10 cellular contexts compared by ENCODE assay signal in the genomic region with DNA sequence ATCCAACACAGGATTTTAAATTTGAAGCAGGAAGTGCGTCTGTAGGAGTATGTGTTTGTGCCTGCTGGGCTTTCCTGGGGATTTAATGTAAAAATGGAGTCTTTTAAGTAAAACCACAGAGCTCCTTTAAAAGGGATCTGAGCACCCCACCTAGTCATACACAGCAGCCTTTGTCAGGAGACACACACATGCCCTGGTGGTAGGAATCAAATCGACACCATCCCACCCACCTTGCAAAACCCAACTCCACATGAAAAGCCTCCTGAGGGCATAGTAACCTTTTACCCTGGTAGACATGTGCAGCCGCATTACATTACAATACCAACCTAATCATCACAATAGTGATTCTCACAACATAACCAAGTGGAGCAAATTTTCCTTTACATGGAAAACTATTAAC. TPM values are rescaled to one million over a fixed set of nuclear protein-coding genes. Genes with fewer than 3 reads are reported as not detected.
DNase-seq lines count a peak whose midpoint lies in the region; ATAC-seq and TF ChIP-seq lines count a peak whose summit lies in the region.
"Had no signal": no experiment of that assay in that cellular context is flagged by ENCODE, and none has a peak within 500 bp of the region (broad histone marks: within the 10 kb centered on the region; RNA-seq: fewer than 3 reads in every experiment).

No MANE protein-coding gene starts in this region.

- peak overlapping the region; percentile 61 for H3K4me3 Mint-ChIP-seq in T-helper 17 cell
- no peak overlapping the region for H3K4me3 Mint-ChIP-seq in stimulated activated naive CD8-positive, alpha-beta T cell treated with anti-CD3 and anti-CD28 coated beads, Interleukin-15, Interleukin-2, amounts not matched to agents 100 ng/mL and 50 ng/mL, for 24 hours

- no peaks in the 10 kb centered on the region for H3K36me3 ChIP-seq in cardiac muscle cell

- peak; percentile 6 for TF ChIP-seq CTCF in cardiac muscle cell (IDR thresholded peaks at IDR 0.05; ENCODE audit: low read depth, low read length)
- TF ChIP-seq CTCF in foreskin fibroblast (IDR thresholded peaks at IDR 0.05; ENCODE audit: low read depth, low read length) = no peak

- H3K27ac Mint-ChIP-seq in T-helper 17 cell = peak overlapping the region; percentile 87
- peak overlapping the region; percentile 16 for H3K27ac Mint-ChIP-seq in stimulated activated naive CD8-positive, alpha-beta T cell treated with anti-CD3 and anti-CD28 coated beads, Interleukin-15, Interleukin-2, amounts not matched to agents 100 ng/mL and 50 ng/mL, for 24 hours

- no peaks in the 10 kb centered on the region for H3K27me3 ChIP-seq in cardiac muscle cell

- no peak overlapping the region for H3K27ac ChIP-seq in cardiac muscle cell
- H3K27ac ChIP-seq: C4-2B had no signal

- H3K36me3 Mint-ChIP-seq in T-helper 17 cell (ENCODE audit: low read depth) = peaks cover 6% of the 10 kb centered on the region
- peaks cover 39% of the 10 kb centered on the region for H3K36me3 Mint-ChIP-seq in stimulated activated naive CD8-positive, alpha-beta T cell treated with anti-CD3 and anti-CD28 coated beads, Interleukin-15, Interleukin-2, amounts not matched to agents 100 ng/mL and 50 ng/mL, for 24 hours (ENCODE audit: low read depth)

- H3K4me3 ChIP-seq in cardiac muscle cell (no peak overlapping the region), foreskin fibroblast (ENCODE audit: low read depth in 1 of 2, low read length in 2 of 2) (no peak overlapping the region)

- H3K9me3 ChIP-seq in cardiac muscle cell (ENCODE audit: low read depth) (no peaks in the 10 kb centered on the region), T-helper 17 cell (ENCODE audit: control insufficient read depth, low read length, poor library complexity, severe bottlenecking) (no peaks in the 10 kb centered on the region)

- H3K4me1 Mint-ChIP-seq in T-helper 17 cell = peaks cover 51% of the 10 kb centered on the region
- peaks cover 93% of the 10 kb centered on the region for H3K4me1 Mint-ChIP-seq in stimulated activated naive CD8-positive, alpha-beta T cell treated with anti-CD3 and anti-CD28 coated beads, Interleukin-15, Interleukin-2, amounts not matched to agents 100 ng/mL and 50 ng/mL, for 24 hours (ENCODE audit: low read depth)

- ATAC-seq in Right ventricle myocardium inferior = no peak
- no peak for ATAC-seq in T-helper 17 cell
- no peak for ATAC-seq in HG02588 (IDR thresholded peaks at IDR 0.05; ENCODE audit: unreplicated experiment)

- no peaks in the 10 kb centered on the region for H3K27me3 Mint-ChIP-seq in T-helper 17 cell
- H3K27me3 Mint-ChIP-seq in stimulated activated naive CD8-positive, alpha-beta T cell treated with anti-CD3 and anti-CD28 coated beads, Interleukin-15, Interleukin-2, amounts not matched to agents 100 ng/mL and 50 ng/mL, for 24 hours = no peaks in the 10 kb centered on the region
- H3K27me3 Mint-ChIP-seq: brain had no signal

- no peaks in the 10 kb centered on the region for H3K9me3 Mint-ChIP-seq in stimulated activated naive CD8-positive, alpha-beta T cell treated with anti-CD3 and anti-CD28 coated beads, Interleukin-15, Interleukin-2, amounts not matched to agents 100 ng/mL and 50 ng/mL, for 24 hours
- H3K9me3 Mint-ChIP-seq: brain had no signal

- intact Hi-C loops in Right ventricle myocardium inferior (cut with DNase I) = no loop called here

- DNase-seq in cardiac muscle cell (ENCODE audit: low read depth in 1 of 2, low spot score in 1 of 2) (no peak), Right ventricle myocardium inferior (ENCODE audit: missing footprints) (no peak), T-helper 17 cell (no peak), iPS-NIHi11 (ENCODE audit: low spot score) (peak; percentile 68), foreskin fibroblast (no peak), NCI-H2029 treated with DMSO at 0.1 percent for 48 hours (lab: John Stamatoyannopoulos, UW) (no peak)

- peaks cover 38% of the 10 kb centered on the region for H3K4me1 ChIP-seq in cardiac muscle cell (ENCODE audit: low read depth)

RNA-seq across cellular contexts. Expression of gene UXS1, which starts 29.0 kb away (rescaled TPM):
- total RNA-seq in cardiac muscle cell (26.0 and 28.8 TPM in 2 replicates), Right ventricle myocardium inferior (27.4 TPM), T-helper 17 cell (100 to 1,000 TPM in 1 of 2 donors, 10 to 100 TPM in 1; 96.4 to 106 TPM)
- 44.8 and 44.9 TPM in 2 replicates for polyA plus RNA-seq in cardiac muscle cell
